9 cellular contexts compared by ENCODE assay signal in genomic region chr11:114774599-114775365, GRCh38.
A peak's percentile ranks its signal among the peaks of the same experiment; 100 is the strongest.
DNase-seq lines count a peak whose midpoint lies in the region; ATAC-seq and TF ChIP-seq lines count a peak whose summit lies in the region.
"Had no signal": no experiment of that assay in that cellular context is flagged by ENCODE, and none has a peak within 500 bp of the region (broad histone marks: within the 10 kb centered on the region; RNA-seq: fewer than 3 reads in every experiment).

No MANE protein-coding gene starts in this region.

- no peak overlapping the region for H3K4me3 Mint-ChIP-seq in HFFc6

- H4K8ac ChIP-seq in mesendoderm (ENCODE audit: low read depth, low read length): no peak overlapping the region

- H2BK15ac ChIP-seq in mesendoderm (replicated peaks; ENCODE audit: low read depth): no peak overlapping the region

- peak; percentile 48 for TF ChIP-seq CTCF in HFFc6 (IDR thresholded peaks at IDR 0.05)
- TF ChIP-seq CTCF in coronary artery (IDR thresholded peaks at IDR 0.05): peak; percentile 14

- WGBS in mesendoderm (ENCODE audit: extremely low coverage, insufficient coverage, low lambda C conversion rate): no CpG with 5 or more reads among the region's 19 CpGs

- no peak for ATAC-seq in GM18873 (IDR thresholded peaks at IDR 0.05; ENCODE audit: low FRiP score, unreplicated experiment)
- no peak for ATAC-seq in GM18868 (IDR thresholded peaks at IDR 0.05; ENCODE audit: unreplicated experiment)

- no peak overlapping the region for H2BK120ac ChIP-seq in mesendoderm (ENCODE audit: low read depth, low read length)

- no peaks in the 10 kb centered on the region for H3K36me3 Mint-ChIP-seq in HFFc6 (ENCODE audit: low read depth)

- H4K5ac ChIP-seq in mesendoderm (ENCODE audit: low read length): no peak overlapping the region

- no peak overlapping the region for H3K56ac ChIP-seq in mesendoderm (ENCODE audit: low read length)

- no peaks in the 10 kb centered on the region for H3K4me1 Mint-ChIP-seq in HFFc6 (ENCODE audit: low read depth)

- H3K27ac Mint-ChIP-seq in HFFc6: no peak overlapping the region

- H3K4me2 ChIP-seq in mesendoderm (ENCODE audit: low read length): no peak overlapping the region

- no peaks in the 10 kb centered on the region for H3K79me2 ChIP-seq in mesendoderm (ENCODE audit: control insufficient read depth, insufficient read depth, low read length)

- H3K79me1 ChIP-seq in mesendoderm (ENCODE audit: low read length): no peaks in the 10 kb centered on the region

- H3K9me3 Mint-ChIP-seq in HFFc6: peaks cover 17% of the 10 kb centered on the region; the same call in 1 of the 2 replicates

- no peaks in the 10 kb centered on the region for H3K36me3 ChIP-seq in mesendoderm (ENCODE audit: control insufficient read depth, insufficient read depth, low read length)
- H3K36me3 ChIP-seq: ovary had no signal

- H3K9ac ChIP-seq in mesendoderm (ENCODE audit: low read length): no peak overlapping the region

- H3K23ac ChIP-seq in mesendoderm (ENCODE audit: low read length): no peak overlapping the region

- H3K27me3 Mint-ChIP-seq in HFFc6 (ENCODE audit: insufficient read depth): no peaks in the 10 kb centered on the region

- H3K27me3 ChIP-seq in mesendoderm (ENCODE audit: insufficient read depth, low read length, poor library complexity): no peaks in the 10 kb centered on the region
- H3K27me3 ChIP-seq: ovary had no signal

- H3K4ac ChIP-seq in mesendoderm (ENCODE audit: low read depth, low read length): no peak overlapping the region

- no peak overlapping the region for H2AK5ac ChIP-seq in mesendoderm (ENCODE audit: low read length)

- H2BK5ac ChIP-seq in mesendoderm (ENCODE audit: low read length): no peak overlapping the region

- H3K27ac ChIP-seq in coronary artery (no peak overlapping the region), mesendoderm (ENCODE audit: low read depth, low read length) (no peak overlapping the region)
- H3K27ac ChIP-seq: ovary had no signal

- DNase-seq in DMS153 treated with DMSO at 0.1 percent for 48 hours (lab: John Stamatoyannopoulos, UW; ENCODE audit: unreplicated experiment) (peak; percentile 68), HFFc6 (no peak), NCI-H82 (lab: John Stamatoyannopoulos, UW) (peak; percentile 86), coronary artery (ENCODE audit: low spot score) (no peak), mesendoderm (peak; percentile 81)
- no peak for DNase-seq in activated CD4-positive, CD25-positive, alpha-beta regulatory T cell treated with anti-CD3 and anti-CD28 coated beads, Interleukin-2, amount 50 U/mL, for 72 hours

- no peak overlapping the region for H3K4me3 ChIP-seq in coronary artery
- no peak overlapping the region for H3K4me3 ChIP-seq in mesendoderm (ENCODE audit: low read length)
- H3K4me3 ChIP-seq: ovary had no signal

- peaks cover 6% of the 10 kb centered on the region for H3K4me1 ChIP-seq in mesendoderm (ENCODE audit: control insufficient read depth, low read depth, low read length)

- no peak overlapping the region for H3K18ac ChIP-seq in mesendoderm (ENCODE audit: low read length)

Comparison
In these comparisons a context has a peak if more than half of its experiments do, and no peak if none do; other contexts are left out.
1. DNase-seq: peak in DMS153 treated with DMSO at 0.1 percent for 48 hours (single experiment), NCI-H82 (single experiment) and mesendoderm (single experiment); none in HFFc6 (single experiment), coronary artery (single experiment) and activated CD4-positive, CD25-positive, alpha-beta regulatory T cell treated with anti-CD3 and anti-CD28 coated beads, Interleukin-2, amount 50 U/mL, for 72 hours (single experiment).